ENCODE assay signal across 10 cellular contexts in genomic region chr15:66766282-66767228, GRCh38.
DNase-seq lines count a peak whose midpoint lies in the region; ATAC-seq, FAIRE-seq and TF ChIP-seq lines count a peak whose summit lies in the region.
"Had no signal": no experiment of that assay in that cellular context is flagged by ENCODE, and none has a peak within 500 bp of the region (broad histone marks: within the 10 kb centered on the region; RNA-seq: fewer than 3 reads in every experiment).

No MANE protein-coding gene starts in this region.

- no peak overlapping the region for H3K4me3 ChIP-seq in heart right ventricle
- no peak overlapping the region for H3K4me3 ChIP-seq in K562
- no peak overlapping the region for H3K4me3 ChIP-seq in OCI-LY7 (ENCODE audit: low read depth, low read length, poor library complexity, severe bottlenecking)
- H3K4me3 ChIP-seq in mucosa of descending colon: no peak overlapping the region

- no peak overlapping the region for H3K4me2 ChIP-seq in K562 (ENCODE audit: insufficient read depth, low read length)
- no peak overlapping the region for H3K4me2 ChIP-seq in OCI-LY7 (ENCODE audit: low read length)

- H3K36me3 ChIP-seq in heart right ventricle (no peaks in the 10 kb centered on the region), K562 (ENCODE audit: control insufficient read depth, insufficient read depth, low read length) (no peaks in the 10 kb centered on the region), OCI-LY7 (ENCODE audit: insufficient read depth, low read length) (no peaks in the 10 kb centered on the region; the same call in 1 of the 2 replicates), mucosa of descending colon (ENCODE audit: low read depth) (no peaks in the 10 kb centered on the region)

- H2AFZ ChIP-seq in K562 (ENCODE audit: low read depth, low read length) (no peak overlapping the region), OCI-LY7 (ENCODE audit: low read length) (no peak overlapping the region)

- ATAC-seq in heart right ventricle (no peak), K562 (no peak; the same call in 2 of the 3 replicates), HG03439 (IDR thresholded peaks at IDR 0.05; ENCODE audit: unreplicated experiment) (no peak), mucosa of descending colon (no peak)

- no peak for TF ChIP-seq RAD21 in K562 (CRISPR knock-in tag; conservative IDR thresholded peaks at IDR 0.05 in 1 of 2, IDR thresholded peaks at IDR 0.05 in 1 of 2)

- H3K9me1 ChIP-seq in K562 (ENCODE audit: control insufficient read depth, insufficient read depth, low read length): no peaks in the 10 kb centered on the region

- H4K20me1 ChIP-seq in K562 (replicated peaks; ENCODE audit: control insufficient read depth, insufficient read depth, low read length) (peaks cover 22% of the 10 kb centered on the region), OCI-LY7 (ENCODE audit: insufficient read depth, low read length) (no peaks in the 10 kb centered on the region)

- TF ChIP-seq CTCF in heart right ventricle (IDR thresholded peaks at IDR 0.05): no peak
- TF ChIP-seq CTCF in K562 (IDR thresholded peaks at IDR 0.05 in 2 of 3, conservative IDR thresholded peaks at IDR 0.05 in 1 of 3; ENCODE audit: insufficient read depth in 2 of 3, low read depth in 1 of 3, low read length in 3 of 3): no peak
- TF ChIP-seq CTCF in OCI-LY7 (conservative IDR thresholded peaks at IDR 0.05; ENCODE audit: low read length): no peak
- TF ChIP-seq CTCF in mucosa of descending colon (IDR thresholded peaks at IDR 0.05): no peak

- H3K79me2 ChIP-seq in K562 (ENCODE audit: control insufficient read depth, insufficient read depth, low read length): peaks cover 2% of the 10 kb centered on the region; the same call in 1 of the 3 replicates
- no peaks in the 10 kb centered on the region for H3K79me2 ChIP-seq in OCI-LY7 (ENCODE audit: insufficient read depth, low read depth, low read length)

- TF ChIP-seq POLR2A in K562 (conservative IDR thresholded peaks at IDR 0.05): no peak

- DNase-seq in heart right ventricle (no peak), cardiac septum (ENCODE audit: low spot score) (no peak), K562 (ENCODE audit: extremely low read depth in 1 of 4, low spot score in 3 of 4) (no peak), kidney tubule cell (ENCODE audit: low spot score) (peak; percentile 85), OCI-LY7 (ENCODE audit: low spot score) (no peak), mucosa of descending colon (no peak)
- no peak for DNase-seq in effector CD8-positive, alpha-beta T cell (lab: John Stamatoyannopoulos, UW)
- DNase-seq: activated T-cell treated with anti-CD3 and anti-CD28 coated beads for 4 hours, NCI-H2171 had no signal

- H3K4me1 ChIP-seq in heart right ventricle (peaks cover 33 to 87% (median 66%) of the 10 kb centered on the region in 9 donors), K562 (replicated peaks in 1 of 2; ENCODE audit: control insufficient read depth in 2 of 2, insufficient read depth in 2 of 2, low read length in 2 of 2) (peaks cover 17 to 18% of the 10 kb centered on the region in 2 experiments), OCI-LY7 (ENCODE audit: insufficient read depth, low read length, poor library complexity, severe bottlenecking) (no peaks in the 10 kb centered on the region), mucosa of descending colon (ENCODE audit: low read depth) (peaks cover 40% of the 10 kb centered on the region)

- no peaks in the 10 kb centered on the region for H3K9me2 ChIP-seq in OCI-LY7 (ENCODE audit: insufficient read depth, low read length)

- H3K9me3 ChIP-seq in heart right ventricle (no peaks in the 10 kb centered on the region), K562 (replicated peaks; ENCODE audit: control insufficient read depth, insufficient read depth, low read depth, low read length) (no peaks in the 10 kb centered on the region), OCI-LY7 (ENCODE audit: low read length) (no peaks in the 10 kb centered on the region), mucosa of descending colon (no peaks in the 10 kb centered on the region)

- peak overlapping the region in 1 of 2 experiments; percentile 71; a peak in 2 of 4 replicates for H3K9ac ChIP-seq in K562 (ENCODE audit: insufficient read depth in 1 of 2, low read depth in 2 of 2, low read length in 2 of 2)

- in situ Hi-C loops in K562 (cut with MboI): no loop called here

- POLR2A ChIA-PET in K562 (lab: Yijun Ruan, JAX): interaction anchor here (0.6 to 0.8 kb wide), 2 partner anchors 16 to 30 kb away, joined by 3 to 5 read pairs; no protein-coding TSS in a partner anchor
- POLR2A ChIA-PET in OCI-LY7 (lab: Charles Lee): interaction anchor here (0.5 to 0.6 kb wide), 2 partner anchors 54 to 722 kb away, joined by 4 read pairs; no protein-coding TSS in a partner anchor

- 70 to 74% methylated on average over 7 of the region's 7 CpGs for WGBS in heart right ventricle, 2 donors
- WGBS in K562 (ENCODE audit: insufficient coverage, low coverage, missing lambda C conversion rate): 49% methylated on average over 7 of the region's 7 CpGs

- intact Hi-C loops in heart right ventricle (cut with DNase I) (loop anchor here in 2 of 10 donors (2.0 to 10.0 kb wide), 3 partner anchors 62 to 149 kb away; partner anchors contain the start of gene SMAD6 (in 2 of the 2)), cardiac septum (cut with DNase I) (no loop called here), K562 (cut with micrococcal nuclease) (no loop called here), OCI-LY7 (cut with micrococcal nuclease; ENCODE audit: unreplicated experiment) (no loop called here), mucosa of descending colon (cut with DNase I, micrococcal nuclease) (no loop called here)

- peaks cover 0 to 7% (median 0%) of the 10 kb centered on the region in 7 donors for H3K27me3 ChIP-seq in heart right ventricle
- H3K27me3 ChIP-seq in K562 (ENCODE audit: control insufficient read depth in 2 of 2, insufficient read depth in 2 of 2, low read length in 2 of 2): no peaks in the 10 kb centered on the region

- no TSS peak for BruUV-seq in K562 (replicated peaks; lab: Mats Ljungman, UMichigan)
- no TSS peak for BruUV-seq in OCI-LY7 (replicated peaks; lab: Mats Ljungman, UMichigan)

- CTCF ChIA-PET in K562 (lab: Yijun Ruan, JAX; ENCODE audit: low intra/inter-chr PET ratio): no interaction called here
- CTCF ChIA-PET in OCI-LY7 (lab: Charles Lee; ENCODE audit: unreplicated experiment): interaction anchor here (1.1 kb wide), 1 partner anchor 9 kb away, joined by 3 read pairs; no protein-coding TSS in a partner anchor

- H3K27ac ChIP-seq in heart right ventricle (peak overlapping the region in 7 of 10 donors; percentile 35 to 96 (median 66)), K562 (ENCODE audit: extremely low read depth, low read depth, low read length) (no peak overlapping the region), OCI-LY7 (ENCODE audit: low read depth, low read length, poor library complexity, severe bottlenecking) (no peak overlapping the region)

- TF ChIP-seq EP300 in K562 (IDR thresholded peaks at IDR 0.05; ENCODE audit: low read length): no peak

- peak; percentile 69 for FAIRE-seq in K562 (lab: Jason Lieb, UNC)

TF ChIP-seq in K562, 482 proteins besides CTCF, POLR2A, EP300 and RAD21 (continues in another document):
- TF ChIP-seq ZFX (CRISPR knock-in tag; IDR thresholded peaks at IDR 0.05): no peak

Comparison
In these comparisons a context has a peak if more than half of its experiments do, and no peak if none do; other contexts are left out.
1. H3K27ac ChIP-seq: peak in heart right ventricle (7 of 10); none in K562 (single experiment) and OCI-LY7 (single experiment).